In genomic region chr6:164523060-164523459, GRCh38 we compare ENCODE assay signal across 29 cellular contexts.
DNase-seq lines count a peak whose midpoint lies in the region; TF ChIP-seq lines count a peak whose summit lies in the region.
"Had no signal": no experiment of that assay in that cellular context is flagged by ENCODE, and none has a peak within 500 bp of the region (broad histone marks: within the 10 kb centered on the region; RNA-seq: fewer than 3 reads in every experiment).

No MANE protein-coding gene starts in this region.

- TF ChIP-seq CTCF in neural cell (IDR thresholded peaks at IDR 0.05; ENCODE audit: poor library complexity, severe bottlenecking), result no peak
- no peak for TF ChIP-seq CTCF in spleen (IDR thresholded peaks at IDR 0.05 in 8 of 11, conservative IDR thresholded peaks at IDR 0.05 in 3 of 11)
- no peak for TF ChIP-seq CTCF in brain microvascular endothelial cell (IDR thresholded peaks at IDR 0.05; ENCODE audit: low read depth, low read length, missing control alignments)

- no peak overlapping the region for H3K4me2 ChIP-seq in neural cell (ENCODE audit: low read length)
- H3K4me2 ChIP-seq: A549; BLaER1; BLaER1 treated with 17β-estradiol and CSF1 and Interleukin-3, amounts not matched to agents 10 nM and 100 nM had no signal

- TF ChIP-seq POLR2A in spleen (IDR thresholded peaks at IDR 0.05), result no peak

- H3K9ac ChIP-seq in neural cell (ENCODE audit: low read length), result no peak overlapping the region
- H3K9ac ChIP-seq: BLaER1; BLaER1 treated with 17β-estradiol and CSF1 and Interleukin-3, amounts not matched to agents 10 nM and 100 nM had no signal

- no peaks in the 10 kb centered on the region for H3K79me2 ChIP-seq in neural cell (replicated peaks; ENCODE audit: insufficient read depth, low read length)

- intact Hi-C loops in spleen (cut with DNase I; ENCODE audit: low total_unique reads), result no loop called here

- no peak overlapping the region for H3K27ac ChIP-seq in neural cell (ENCODE audit: low read length)
- H3K27ac ChIP-seq in spleen, result no peak overlapping the region
- H3K27ac ChIP-seq in brain microvascular endothelial cell, result no peak overlapping the region
- H3K27ac ChIP-seq: 22Rv1; A549; BLaER1; BLaER1 treated with 17β-estradiol and CSF1 and Interleukin-3, amounts not matched to agents 10 nM and 100 nM; C4-2B had no signal

- H3K9me2 ChIP-seq in neural cell (ENCODE audit: insufficient read depth, low read length), result no peaks in the 10 kb centered on the region

- H3K4me3 ChIP-seq in neural cell (ENCODE audit: low read length) (no peak overlapping the region), spleen (no peak overlapping the region), brain microvascular endothelial cell (ENCODE audit: low read depth, low read length) (no peak overlapping the region)
- H3K4me3 ChIP-seq: A549; BLaER1; BLaER1 treated with 17β-estradiol and CSF1 and Interleukin-3, amounts not matched to agents 10 nM and 100 nM had no signal

- H3K36me3 ChIP-seq in neural cell (ENCODE audit: insufficient read depth, low read length) (no peaks in the 10 kb centered on the region), spleen (no peaks in the 10 kb centered on the region), brain microvascular endothelial cell (replicated peaks) (no peaks in the 10 kb centered on the region)
- H3K36me3 ChIP-seq: BE2C; BLaER1; BLaER1 treated with 17β-estradiol and CSF1 and Interleukin-3, amounts not matched to agents 10 nM and 100 nM had no signal

- no peaks in the 10 kb centered on the region for H3K27me3 ChIP-seq in neural cell (ENCODE audit: insufficient read depth, low read depth, low read length)
- no peaks in the 10 kb centered on the region for H3K27me3 ChIP-seq in spleen (replicated peaks in 1 of 7)
- no peaks in the 10 kb centered on the region for H3K27me3 ChIP-seq in brain microvascular endothelial cell (replicated peaks)
- H3K27me3 ChIP-seq: BE2C; BLaER1; BLaER1 treated with 17β-estradiol and CSF1 and Interleukin-3, amounts not matched to agents 10 nM and 100 nM had no signal

- H4K20me1 ChIP-seq in neural cell (ENCODE audit: insufficient read depth), result no peaks in the 10 kb centered on the region
- H4K20me1 ChIP-seq: BLaER1; BLaER1 treated with 17β-estradiol and CSF1 and Interleukin-3, amounts not matched to agents 10 nM and 100 nM had no signal

- H3K9me3 ChIP-seq in neural cell (ENCODE audit: low read length) (peaks cover 9% of the 10 kb centered on the region), spleen (peaks cover 0 to 70% (median 44%) of the 10 kb centered on the region in 8 donors)
- H3K9me3 ChIP-seq: A549, Caco-2 had no signal

- in situ Hi-C loops in brain microvascular endothelial cell (cut with HindIII; ENCODE audit: low pct_ligation_motif_present, low sequenced_read_pairs), result no loop called here

- peak; percentile 91 for TF ChIP-seq EP300 in neural cell (conservative IDR thresholded peaks at IDR 0.05; ENCODE audit: poor library complexity, severe bottlenecking)

- H2AFZ ChIP-seq in neural cell (ENCODE audit: low read depth, low read length), result no peak overlapping the region

- peak; percentile 47 for DNase-seq in retina
- DNase-seq in spleen, result no peak
- no peak for DNase-seq in brain microvascular endothelial cell
- DNase-seq: 8988T; ACHN; AML-193; BE2C; C1 segment of cervical spinal cord; Caco-2; Calu3; CD4-positive, alpha-beta memory T cell; CD4-positive, alpha-beta T cell; CD4-positive, CD25-positive, alpha-beta regulatory T cell; CD8-positive, alpha-beta memory T cell; CD8-positive, alpha-beta T cell; COR-L47; DMS 273 treated with DMSO at 0.1 percent for 48 hours; DMS153; DMS53; DMS79; DMS79 treated with DMSO at 0.1 percent for 48 hours; DND-41; EL had no signal

- no peak for TF ChIP-seq RAD21 in neural cell (conservative IDR thresholded peaks at IDR 0.05)

- no peaks in the 10 kb centered on the region for H3K4me1 ChIP-seq in spleen
- H3K4me1 ChIP-seq: A549; BE2C; BLaER1 treated with 17β-estradiol and CSF1 and Interleukin-3, amounts not matched to agents 10 nM and 100 nM; Caco-2 had no signal

- H3F3A ChIP-seq in neural cell (ENCODE audit: insufficient read depth, low read length, poor library complexity, severe bottlenecking), result no peaks in the 10 kb centered on the region

TF ChIP-seq in neural cell, 6 proteins besides CTCF, POLR2A, EP300 and RAD21:
- TF ChIP-seq POLR2AphosphoS5 (IDR thresholded peaks at IDR 0.05), result peak; percentile 88
- TF ChIP-seq EZH2 (IDR thresholded peaks at IDR 0.05; ENCODE audit: borderline replicate concordance, insufficient read depth, low read length, poor library complexity, severe bottlenecking), result no peak
